Comparison of ENCODE assay signal across 14 cellular contexts in the genomic region with DNA sequence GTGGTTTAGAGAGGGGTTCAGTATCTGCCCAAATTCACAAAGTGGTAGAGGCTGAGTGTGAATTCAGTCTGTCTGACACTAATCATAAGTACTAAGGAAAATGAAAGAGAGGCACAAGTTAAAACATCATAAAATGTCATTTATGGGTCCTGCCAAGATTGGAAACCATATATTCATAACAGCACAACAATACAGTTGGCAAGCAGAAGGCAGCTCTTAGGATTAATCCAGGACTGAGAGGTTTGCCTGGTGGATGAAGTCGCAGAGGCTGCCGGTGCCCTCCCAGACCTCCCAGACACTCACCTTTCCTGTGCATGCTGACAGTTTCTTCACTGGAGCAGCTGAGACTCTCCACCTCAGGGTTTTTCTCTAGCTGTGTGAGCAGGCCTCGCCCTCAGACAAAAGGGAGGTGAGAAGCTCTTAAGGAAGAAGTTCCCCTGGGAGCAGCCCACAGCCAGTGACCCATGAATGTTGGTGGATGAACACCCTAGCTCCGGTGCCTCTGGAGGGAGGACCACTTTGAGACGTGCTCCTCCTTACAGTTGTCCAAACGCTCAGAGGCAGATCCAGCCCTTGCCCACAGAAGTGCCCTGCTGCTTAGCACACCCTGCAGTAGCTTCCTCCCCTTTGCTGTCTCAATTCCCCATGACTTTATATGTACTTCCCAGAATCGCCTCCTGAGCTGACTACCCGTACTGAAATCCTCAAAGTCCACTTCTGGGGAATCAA. TPM values are rescaled to one million over a fixed set of nuclear protein-coding genes. Genes with fewer than 3 reads are reported as not detected.
A peak's percentile ranks its signal among the peaks of the same experiment; 100 is the strongest.
DNase-seq lines count a peak whose midpoint lies in the region; ATAC-seq and TF ChIP-seq lines count a peak whose summit lies in the region.
"Had no signal": no experiment of that assay in that cellular context is flagged by ENCODE, and none has a peak within 500 bp of the region (broad histone marks: within the 10 kb centered on the region; RNA-seq: fewer than 3 reads in every experiment).

No MANE protein-coding gene starts in this region.

- peaks cover 60% of the 10 kb centered on the region for H3K36me3 Mint-ChIP-seq in CD4-positive, alpha-beta T cell (ENCODE audit: low read depth)

- H2AFZ ChIP-seq in PC-9 (no peak overlapping the region), parathyroid adenoma (peak overlapping the region; percentile 64)

- H3K4me1 ChIP-seq in PC-9 (replicated peaks; ENCODE audit: insufficient read depth), result peaks cover 26% of the 10 kb centered on the region
- peaks cover 14% of the 10 kb centered on the region for H3K4me1 ChIP-seq in right cardiac atrium (ENCODE audit: control insufficient read depth, insufficient read depth, low read length)
- peaks cover 12% of the 10 kb centered on the region for H3K4me1 ChIP-seq in parathyroid adenoma
- H3K4me1 ChIP-seq: SJCRH30 had no signal

- H3K4me3 Mint-ChIP-seq in CD4-positive, alpha-beta T cell, result no peak overlapping the region
- H3K4me3 Mint-ChIP-seq: central memory CD8-positive, alpha-beta T cell had no signal

- CTCF ChIA-PET in CD4-positive, alpha-beta T cell (lab: Charles Lee), result interaction anchor here (1.0 to 1.9 kb wide), 2 partner anchors 10 to 44 kb away, joined by 4 to 6 read pairs; a partner anchor contains a TSS
- CTCF ChIA-PET in PC-9 (lab: Charles Lee), result no interaction called here

- H3K79me2 ChIP-seq in PC-9 (ENCODE audit: low read depth) (peaks cover 90% of the 10 kb centered on the region), parathyroid adenoma (peaks cover 17% of the 10 kb centered on the region)

- 68% methylated on average over 8 of the region's 8 CpGs for WGBS in right cardiac atrium

- no peaks in the 10 kb centered on the region for H3K9me3 ChIP-seq in CD4-positive, alpha-beta T cell (ENCODE audit: control insufficient read depth, low read length)
- H3K9me3 ChIP-seq in PC-9 (ENCODE audit: insufficient read depth, low read depth), result peaks cover 13% of the 10 kb centered on the region
- no peaks in the 10 kb centered on the region for H3K9me3 ChIP-seq in right cardiac atrium (ENCODE audit: control insufficient read depth, low read length)
- H3K9me3 ChIP-seq in parathyroid adenoma (ENCODE audit: control insufficient read depth, low read length), result no peaks in the 10 kb centered on the region
- H3K9me3 ChIP-seq: SJCRH30 had no signal

- DNase-seq in CD4-positive, alpha-beta T cell, result no peak
- DNase-seq in PC-9, result no peak
- DNase-seq in right cardiac atrium, result no peak
- no peak for DNase-seq in activated CD8-positive, alpha-beta memory T cell treated with anti-CD3 and anti-CD28 coated beads, Interleukin-2, amount 50 U/mL, for 4 hours
- DNase-seq: NCI-H1048, NCI-H510A treated with DMSO at 0.1 percent for 48 hours, SJCRH30, WERI-Rb-1 had no signal

- H3K9ac ChIP-seq in parathyroid adenoma, result no peak overlapping the region

- H4K20me1 ChIP-seq in PC-9 (ENCODE audit: insufficient read depth), result no peaks in the 10 kb centered on the region

- H3K9me2 ChIP-seq in PC-9 (ENCODE audit: insufficient read depth), result no peaks in the 10 kb centered on the region

- POLR2A ChIA-PET in CD4-positive, alpha-beta T cell (lab: Charles Lee), result interaction anchor here (0.8 to 1.2 kb wide), 3 partner anchors 14 to 44 kb away, joined by 3 to 4 read pairs (median 3); a partner anchor contains a TSS
- POLR2A ChIA-PET in PC-9 (lab: Charles Lee; ENCODE audit: unreplicated experiment), result no interaction called here

- intact Hi-C loops in CD4-positive, alpha-beta T cell (cut with DNase I, micrococcal nuclease), result no loop called here
- intact Hi-C loops in PC-9 (cut with micrococcal nuclease; ENCODE audit: unreplicated experiment) (no loop called here), right cardiac atrium (cut with DNase I) (no loop called here)

- H3K4me1 Mint-ChIP-seq in CD4-positive, alpha-beta T cell (ENCODE audit: low read depth), result peaks cover 88% of the 10 kb centered on the region

- H3K4me3 ChIP-seq in PC-9 (no peak overlapping the region), right cardiac atrium (ENCODE audit: low read length) (no peak overlapping the region), parathyroid adenoma (ENCODE audit: low read depth, low read length) (no peak overlapping the region)
- H3K4me3 ChIP-seq: SJCRH30, smooth muscle cell had no signal

- ATAC-seq in CD4-positive, alpha-beta T cell (ENCODE audit: poor library complexity), result no peak
- ATAC-seq in right cardiac atrium, result peak; percentile 32 to 47
- no peak for ATAC-seq in GM21515 (IDR thresholded peaks at IDR 0.05; ENCODE audit: unreplicated experiment)
- ATAC-seq in GM21526 (IDR thresholded peaks at IDR 0.05; ENCODE audit: low FRiP score, unreplicated experiment), result no peak
- no peak for ATAC-seq in GM19328 (IDR thresholded peaks at IDR 0.05; ENCODE audit: unreplicated experiment)

- peaks cover 28% of the 10 kb centered on the region for H3K36me3 ChIP-seq in PC-9 (ENCODE audit: low read depth)
- no peaks in the 10 kb centered on the region for H3K36me3 ChIP-seq in parathyroid adenoma (ENCODE audit: control insufficient read depth, insufficient read depth, low read length)
- H3K36me3 ChIP-seq: SJCRH30, WERI-Rb-1 had no signal

- H3K27ac ChIP-seq in CD4-positive, alpha-beta T cell (ENCODE audit: low read depth, low read length), result peak overlapping the region; percentile 5
- H3K27ac ChIP-seq in PC-9 (peak overlapping the region; percentile 8; the same call in 1 of the 2 replicates), right cardiac atrium (ENCODE audit: low read length) (peak overlapping the region; percentile 5), parathyroid adenoma (peak overlapping the region; percentile 36)
- H3K27ac ChIP-seq: SJCRH30, WERI-Rb-1 had no signal

- H3F3A ChIP-seq in PC-9 (ENCODE audit: insufficient read depth, low read depth), result peaks cover 26% of the 10 kb centered on the region

- no peak overlapping the region for H3K4me2 ChIP-seq in PC-9
- no peak overlapping the region for H3K4me2 ChIP-seq in parathyroid adenoma (ENCODE audit: low read length)
- H3K4me2 ChIP-seq: smooth muscle cell had no signal

- H3K27me3 Mint-ChIP-seq in CD4-positive, alpha-beta T cell, result no peaks in the 10 kb centered on the region
- H3K27me3 Mint-ChIP-seq: central memory CD8-positive, alpha-beta T cell had no signal

- no peaks in the 10 kb centered on the region for H3K9me3 Mint-ChIP-seq in CD4-positive, alpha-beta T cell
- H3K9me3 Mint-ChIP-seq: central memory CD8-positive, alpha-beta T cell had no signal

- H3K27ac Mint-ChIP-seq in CD4-positive, alpha-beta T cell, result peak overlapping the region; percentile 28

- no peaks in the 10 kb centered on the region for H3K27me3 ChIP-seq in CD4-positive, alpha-beta T cell (ENCODE audit: control insufficient read depth, insufficient read depth, low read length)
- H3K27me3 ChIP-seq in PC-9 (ENCODE audit: insufficient read depth, low read depth) (no peaks in the 10 kb centered on the region), right cardiac atrium (ENCODE audit: control insufficient read depth, insufficient read depth) (no peaks in the 10 kb centered on the region), parathyroid adenoma (ENCODE audit: control insufficient read depth, insufficient read depth, low read length) (no peaks in the 10 kb centered on the region)
- H3K27me3 ChIP-seq: SJCRH30 had no signal

- BruUV-seq in PC-9 (replicated peaks; lab: Mats Ljungman, UMichigan), result no TSS peak

- no peak for TF ChIP-seq CTCF in CD4-positive, alpha-beta T cell (IDR thresholded peaks at IDR 0.05)
- no peak for TF ChIP-seq CTCF in PC-9 (conservative IDR thresholded peaks at IDR 0.05)
- no peak for TF ChIP-seq CTCF in parathyroid adenoma (IDR thresholded peaks at IDR 0.05)

RNA-seq across cellular contexts. Expression of a gene that starts 43.7 kb away (rescaled TPM):
- total RNA-seq in CD4-positive, alpha-beta T cell, result 10 to 100 TPM; 58.8 to 59.8 TPM
- total RNA-seq in PC-9 (2021) (17.7 and 28.3 TPM in 2 replicates), right cardiac atrium (1 to 10 TPM; 7.0 to 9.9 (median 7.9) TPM)
- 2.7 TPM for polyA plus RNA-seq in right cardiac atrium

Comparison
In these comparisons a context has a peak if more than half of its experiments do, and no peak if none do; other contexts are left out.
1. ATAC-seq: peak in right cardiac atrium (2 of 2); none in CD4-positive, alpha-beta T cell (single experiment), GM21515 (single experiment), GM21526 (single experiment) and GM19328 (single experiment).
2. Peak in every context shown above with its lines, with median percentiles within 50 percentile points of each other: H3K27ac ChIP-seq.